1 cellular context compared by ENCODE assay signal in genomic region chr6:118893095-118893881, GRCh38.
TF ChIP-seq lines count a peak whose summit lies in the region.

No MANE protein-coding gene starts in this region.

TF ChIP-seq in HEK293, 187 proteins besides CTCF, POLR2A, EP300 and RAD21 (continued from another document and continues in another):
- TF ChIP-seq ZNF449 (tag by site-specific recombination; IDR thresholded peaks at IDR 0.05), result no peak; the same call in 1 of the 2 replicates
- peak; percentile 25; the same call in 1 of the 2 replicates for TF ChIP-seq PRDM10 (tag by site-specific recombination; IDR thresholded peaks at IDR 0.05)
- TF ChIP-seq ZNF585B (tag by site-specific recombination; IDR thresholded peaks at IDR 0.05), result no peak
- TF ChIP-seq KLF9 (tag by site-specific recombination; IDR thresholded peaks at IDR 0.05; ENCODE audit: low read depth), result peak; percentile 83
- no peak for TF ChIP-seq ZNF48 (tag by site-specific recombination; IDR thresholded peaks at IDR 0.05)
- no peak for TF ChIP-seq ZNF830 (tag by site-specific recombination; IDR thresholded peaks at IDR 0.05; ENCODE audit: low read depth)
- no peak for TF ChIP-seq ZNF501 (tag by site-specific recombination; IDR thresholded peaks at IDR 0.05)
- TF ChIP-seq YY1 (tag by site-specific recombination; IDR thresholded peaks at IDR 0.05), result peak; percentile 77
- no peak for TF ChIP-seq ZNF19 (tag by site-specific recombination; IDR thresholded peaks at IDR 0.05; ENCODE audit: low read depth)
- TF ChIP-seq ZNF521 (tag by site-specific recombination; IDR thresholded peaks at IDR 0.05), result no peak
- TF ChIP-seq ZNF654 (tag by site-specific recombination; IDR thresholded peaks at IDR 0.05; ENCODE audit: low read depth), result no peak
- TF ChIP-seq ZNF10 (tag by site-specific recombination; IDR thresholded peaks at IDR 0.05), result no peak
- peak; percentile 81; the same call in 1 of the 2 replicates for TF ChIP-seq KLF8 (tag by site-specific recombination; IDR thresholded peaks at IDR 0.05)
- 0 out of 2 replicates have a peak, but pooled peaks have one; percentile 48 for TF ChIP-seq KLF16 (tag by site-specific recombination; IDR thresholded peaks at IDR 0.05)
- TF ChIP-seq ZNF132 (tag by site-specific recombination; IDR thresholded peaks at IDR 0.05; ENCODE audit: borderline replicate concordance), result no peak
- peak; percentile 50; the same call in 1 of the 2 replicates for TF ChIP-seq ZNF785 (tag by site-specific recombination; IDR thresholded peaks at IDR 0.05)
- TF ChIP-seq ZNF560 (tag by site-specific recombination; IDR thresholded peaks at IDR 0.05; ENCODE audit: borderline replicate concordance), result no peak
- peak; percentile 56 for TF ChIP-seq ZBTB8A (tag by site-specific recombination; IDR thresholded peaks at IDR 0.05)
- no peak for TF ChIP-seq ZNF707 (tag by site-specific recombination; IDR thresholded peaks at IDR 0.05)
- no peak for TF ChIP-seq ZNF629 (tag by site-specific recombination; IDR thresholded peaks at IDR 0.05)
- TF ChIP-seq ZNF843 (tag by site-specific recombination; IDR thresholded peaks at IDR 0.05), result no peak
- TF ChIP-seq ZXDB (tag by site-specific recombination; IDR thresholded peaks at IDR 0.05), result 0 out of 2 replicates have a peak, but pooled peaks have one; percentile 22
- TF ChIP-seq ZNF24 (tag by site-specific recombination; IDR thresholded peaks at IDR 0.05), result no peak
- no peak for TF ChIP-seq ZIC2 (tag by site-specific recombination; IDR thresholded peaks at IDR 0.05)
- TF ChIP-seq ZNF239 (tag by site-specific recombination; IDR thresholded peaks at IDR 0.05), result no peak
- TF ChIP-seq ZNF362 (tag by site-specific recombination; IDR thresholded peaks at IDR 0.05), result peak; percentile 99
- no peak for TF ChIP-seq ZNF175 (tag by site-specific recombination; IDR thresholded peaks at IDR 0.05)
- TF ChIP-seq ZNF660 (tag by site-specific recombination; IDR thresholded peaks at IDR 0.05), result no peak
- no peak for TF ChIP-seq MYNN (tag by site-specific recombination; IDR thresholded peaks at IDR 0.05; ENCODE audit: borderline replicate concordance)
- no peak for TF ChIP-seq ZNF121 (tag by site-specific recombination; IDR thresholded peaks at IDR 0.05)
- TF ChIP-seq ZBTB26 (tag by site-specific recombination; optimal IDR thresholded peaks at IDR 0.05), result no peak
- TF ChIP-seq ZSCAN5A (tag by site-specific recombination; IDR thresholded peaks at IDR 0.05), result no peak
- no peak for TF ChIP-seq ZNF639 (tag by site-specific recombination; IDR thresholded peaks at IDR 0.05)
- no peak for TF ChIP-seq GFI1B (tag by site-specific recombination; IDR thresholded peaks at IDR 0.05)
- TF ChIP-seq ZNF248 (tag by site-specific recombination; IDR thresholded peaks at IDR 0.05), result no peak
- TF ChIP-seq ZNF747 (tag by site-specific recombination; IDR thresholded peaks at IDR 0.05), result no peak
- TF ChIP-seq ZBTB20 (tag by site-specific recombination; IDR thresholded peaks at IDR 0.05), result no peak
- TF ChIP-seq ZNF529 (tag by site-specific recombination; IDR thresholded peaks at IDR 0.05; ENCODE audit: insufficient replicate concordance), result no peak
- TF ChIP-seq ZNF416 (tag by site-specific recombination; IDR thresholded peaks at IDR 0.05), result no peak
- 0 out of 2 replicates have a peak, but pooled peaks have one; percentile 26 for TF ChIP-seq GLIS1 (tag by site-specific recombination; IDR thresholded peaks at IDR 0.05)
- TF ChIP-seq TSHZ1 (tag by site-specific recombination; IDR thresholded peaks at IDR 0.05; ENCODE audit: borderline replicate concordance), result no peak
- TF ChIP-seq REST (tag by site-specific recombination; IDR thresholded peaks at IDR 0.05), result no peak
- TF ChIP-seq ZNF664 (tag by site-specific recombination; IDR thresholded peaks at IDR 0.05), result no peak
- no peak for TF ChIP-seq ZNF701 (tag by site-specific recombination; IDR thresholded peaks at IDR 0.05)
- no peak for TF ChIP-seq KLF17 (tag by site-specific recombination; IDR thresholded peaks at IDR 0.05)
- TF ChIP-seq HOXC10 (CRISPR knock-in tag; IDR thresholded peaks at IDR 0.05), result no peak
- no peak for TF ChIP-seq ZNF623 (tag by site-specific recombination; IDR thresholded peaks at IDR 0.05)
- no peak for TF ChIP-seq RBAK (tag by site-specific recombination; IDR thresholded peaks at IDR 0.05)
- TF ChIP-seq YY2 (tag by site-specific recombination; IDR thresholded peaks at IDR 0.05), result peak; percentile 65
- TF ChIP-seq ZSCAN16 (tag by site-specific recombination; IDR thresholded peaks at IDR 0.05), result no peak
- TF ChIP-seq ZNF133 (tag by site-specific recombination; IDR thresholded peaks at IDR 0.05), result no peak
